ENCODE assay signal across 23 cellular contexts in the genomic region with DNA sequence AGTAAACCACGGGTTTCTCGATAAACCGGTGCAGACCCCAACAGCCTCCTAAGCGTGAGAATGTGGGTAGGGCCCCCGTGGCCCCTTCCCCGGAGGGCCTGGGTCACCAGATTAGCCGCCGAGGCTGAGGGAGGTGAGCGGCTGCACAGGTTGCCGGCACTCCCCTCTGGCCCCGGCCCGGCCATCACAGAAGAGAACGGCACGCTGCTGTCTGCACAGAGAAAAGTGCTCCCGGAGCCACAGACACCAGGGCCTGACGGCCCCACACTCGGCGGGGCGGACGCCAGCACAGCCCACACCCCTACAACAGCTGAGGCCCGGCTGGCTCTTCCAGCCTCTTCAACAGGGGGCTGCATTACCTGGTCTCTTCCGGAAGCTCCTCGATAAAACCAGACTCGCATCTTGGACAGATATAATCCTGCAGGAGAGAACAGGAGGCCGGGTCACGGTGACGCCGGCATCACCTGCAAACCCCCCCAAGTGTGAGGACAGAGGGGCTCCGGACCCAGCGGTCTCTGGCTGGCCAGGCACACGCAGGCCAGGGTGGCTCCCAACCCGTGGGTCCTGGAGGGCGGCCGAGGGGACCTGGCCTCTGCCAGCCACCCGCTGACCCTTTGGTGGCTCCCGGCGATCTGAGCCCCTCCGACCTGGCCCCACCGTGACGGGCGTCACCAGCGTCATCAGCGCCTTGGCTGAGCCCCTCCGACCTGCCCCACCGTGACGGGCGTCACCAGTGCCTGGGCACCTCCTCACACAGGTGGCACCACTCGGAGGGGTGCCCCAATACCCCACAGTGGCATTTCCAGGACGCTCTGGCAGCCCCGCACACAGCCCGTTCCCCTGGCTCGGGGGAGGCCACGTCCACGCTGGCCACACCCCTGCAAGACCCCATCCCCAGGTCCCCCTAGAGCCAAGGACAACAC. TPM values are rescaled to one million over a fixed set of nuclear protein-coding genes. Genes with fewer than 3 reads are reported as not detected.
DNase-seq lines count a peak whose midpoint lies in the region; ATAC-seq, FAIRE-seq and TF ChIP-seq lines count a peak whose summit lies in the region.
"Had no signal": no experiment of that assay in that cellular context is flagged by ENCODE, and none has a peak within 500 bp of the region (broad histone marks: within the 10 kb centered on the region; RNA-seq: fewer than 3 reads in every experiment).

No MANE protein-coding gene starts in this region.

- CTCF ChIA-PET in HepG2 (lab: Yijun Ruan, JAX; ENCODE audit: low intra/inter-chr PET ratio, low total read pairs), result no interaction called here

- no peaks in the 10 kb centered on the region for H3K27me3 ChIP-seq in HepG2 (ENCODE audit: control insufficient read depth in 1 of 2, insufficient read depth in 2 of 2, low read length in 2 of 2)
- H3K27me3 ChIP-seq in right lobe of liver, result no peaks in the 10 kb centered on the region
- H3K27me3 ChIP-seq in osteoblast (ENCODE audit: insufficient read depth, low read length), result no peaks in the 10 kb centered on the region
- H3K27me3 ChIP-seq in small intestine (ENCODE audit: control insufficient read depth in 2 of 2, insufficient read depth in 2 of 2, low read length in 2 of 2), result no peaks in the 10 kb centered on the region

- H3K4me2 ChIP-seq in HepG2 (ENCODE audit: low read depth, low read length) (no peak overlapping the region), osteoblast (ENCODE audit: insufficient read depth, low read length) (no peak overlapping the region)
- H3K4me2 ChIP-seq: A549, GM23338 had no signal

- BruUV-seq in HepG2 (replicated peaks; lab: Mats Ljungman, UMichigan), result no TSS peak

- H3K27ac ChIP-seq in HepG2 (ENCODE audit: extremely low read length, insufficient read depth, low read length) (no peak overlapping the region), right lobe of liver (no peak overlapping the region), osteoblast (ENCODE audit: low read depth, low read length) (no peak overlapping the region), small intestine (ENCODE audit: low read depth in 1 of 2, low read length in 1 of 2) (no peak overlapping the region)
- H3K27ac ChIP-seq: 22Rv1, A549, C4-2B had no signal

- TF ChIP-seq CTCF in HepG2 (CRISPR knock-in tag; IDR thresholded peaks at IDR 0.05) (no peak), right lobe of liver (IDR thresholded peaks at IDR 0.05) (no peak), chondrocyte (IDR thresholded peaks at IDR 0.05) (no peak), osteoblast (IDR thresholded peaks at IDR 0.05; ENCODE audit: extremely low read depth, low read depth, low read length) (no peak)

- no peak overlapping the region for H3K9ac ChIP-seq in HepG2 (ENCODE audit: insufficient read depth, low read depth, low read length)

- H3K4me3 ChIP-seq in HepG2 (replicated peaks in 1 of 3; ENCODE audit: insufficient read depth in 1 of 3, low read depth in 2 of 3, low read length in 3 of 3) (no peak overlapping the region), right lobe of liver (no peak overlapping the region), osteoblast (ENCODE audit: insufficient read depth, low read length) (no peak overlapping the region), small intestine (ENCODE audit: low read depth in 1 of 2, low read length in 2 of 2) (no peak overlapping the region)
- H3K4me3 ChIP-seq: A549, GM23338 had no signal

- TF ChIP-seq EP300 in HepG2 (IDR thresholded peaks at IDR 0.05; ENCODE audit: low read depth in 2 of 2, low read length in 2 of 2) (no peak), HepG2 (CRISPR knock-in tag; IDR thresholded peaks at IDR 0.05; ENCODE audit: borderline replicate concordance) (no peak)

- no peaks in the 10 kb centered on the region for H3K27me3 Mint-ChIP-seq in chondrocyte (ENCODE audit: low read depth)
- H3K27me3 Mint-ChIP-seq: CD4-positive, alpha-beta T cell had no signal

- H3K36me3 Mint-ChIP-seq in chondrocyte (ENCODE audit: low read depth), result peaks cover 5% of the 10 kb centered on the region

- no peak overlapping the region for H3K27ac Mint-ChIP-seq in chondrocyte (ENCODE audit: unreplicated experiment)
- H3K27ac Mint-ChIP-seq: CD4-positive, alpha-beta T cell; GM23338; HFFc6 had no signal

- ATAC-seq in HepG2 (no peak), right lobe of liver (no peak)
- ATAC-seq: A549, HCT116 had no signal

- intact Hi-C loops in HepG2 (cut with micrococcal nuclease; ENCODE audit: unreplicated experiment), result no loop called here
- intact Hi-C loops in right lobe of liver (cut with DNase I), result no loop called here

- H3K4me3 Mint-ChIP-seq in chondrocyte (ENCODE audit: unreplicated experiment), result no peak overlapping the region
- H3K4me3 Mint-ChIP-seq: CD4-positive, alpha-beta T cell; GM23338; HFFc6 had no signal

- FAIRE-seq in HepG2 (lab: Jason Lieb, UNC), result no peak
- no peak for FAIRE-seq in small intestine (lab: Jason Lieb, UNC)
- FAIRE-seq: A549, D721Med, G401.6, GM12892, GM18507, HTR-8/SVneo had no signal

- H3K9me3 Mint-ChIP-seq in chondrocyte (ENCODE audit: low read depth), result no peaks in the 10 kb centered on the region
- H3K9me3 Mint-ChIP-seq: CD4-positive, alpha-beta T cell; GM23338; HFFc6 had no signal

- no peaks in the 10 kb centered on the region for H3K4me1 Mint-ChIP-seq in chondrocyte (ENCODE audit: low read depth)
- H3K4me1 Mint-ChIP-seq: GM23338 had no signal

- no peak overlapping the region for H2AFZ ChIP-seq in HepG2 (ENCODE audit: low read length)
- H2AFZ ChIP-seq in osteoblast (ENCODE audit: low read length), result no peak overlapping the region
- H2AFZ ChIP-seq: GM23338 had no signal

- 93% methylated on average over 16 of the region's 54 CpGs for WGBS in HepG2 (ENCODE audit: low lambda C conversion rate)
- WGBS in right lobe of liver (ENCODE audit: insufficient coverage, low coverage, low lambda C conversion rate, missing lambda C conversion rate), result 100% methylated on average over 1 of the region's 54 CpGs
- 92 to 93% (median 92%) methylated on average over 48 to 54 of the region's 54 CpGs for WGBS in small intestine, 3 donors

- TF ChIP-seq POLR2A in HepG2 (IDR thresholded peaks at IDR 0.05; ENCODE audit: insufficient read depth in 1 of 2, low read depth in 2 of 2, low read length in 2 of 2) (0 out of 4 replicates have a peak, but pooled peaks of 1 of the 2 experiments have one; percentile 22), right lobe of liver (IDR thresholded peaks at IDR 0.05) (no peak)

- H3K79me2 ChIP-seq in HepG2 (ENCODE audit: insufficient read depth, low read length), result peaks cover 53% of the 10 kb centered on the region
- H3K79me2 ChIP-seq in osteoblast (ENCODE audit: insufficient read depth, low read length), result peaks cover 70% of the 10 kb centered on the region

- in situ Hi-C loops in HepG2 (cut with HindIII; ENCODE audit: extremely low pct_ligation_motif_present, low pct_unique_long_range_greater_than_20kb), result no loop called here

- peaks cover 60% of the 10 kb centered on the region for H4K20me1 ChIP-seq in HepG2 (ENCODE audit: insufficient read depth, low read length)
- H4K20me1 ChIP-seq in osteoblast (ENCODE audit: insufficient read depth, low read length), result peaks cover 34% of the 10 kb centered on the region

- H3K36me3 ChIP-seq in HepG2 (replicated peaks in 1 of 2; ENCODE audit: control insufficient read depth in 1 of 2, insufficient read depth in 2 of 2, low read length in 2 of 2) (peaks cover 34 to 67% of the 10 kb centered on the region in 2 experiments; a peak in 4 of 5 replicates), right lobe of liver (peaks cover 0 to 51% (median 16%) of the 10 kb centered on the region in 4 donors), osteoblast (ENCODE audit: insufficient read depth, low read length) (peaks cover 10% of the 10 kb centered on the region), small intestine (ENCODE audit: control insufficient read depth in 2 of 2, insufficient read depth in 2 of 2, low read length in 2 of 2) (peaks cover 24 to 27% of the 10 kb centered on the region in 2 donors)

- no peak for TF ChIP-seq RAD21 in HepG2 (CRISPR knock-in tag; IDR thresholded peaks at IDR 0.05)

- POLR2A ChIA-PET in HepG2 (lab: Yijun Ruan, JAX), result no interaction called here

- H3K4me1 ChIP-seq in HepG2 (ENCODE audit: insufficient read depth, low read length) (peaks cover 13% of the 10 kb centered on the region), right lobe of liver (peaks cover 0 to 10% (median 2%) of the 10 kb centered on the region in 4 donors), osteoblast (ENCODE audit: insufficient read depth, low read length) (no peaks in the 10 kb centered on the region), small intestine (ENCODE audit: control insufficient read depth in 2 of 2, insufficient read depth in 1 of 2, low read depth in 1 of 2, low read length in 1 of 2) (no peaks in the 10 kb centered on the region)
- H3K4me1 ChIP-seq: A549, Caco-2 had no signal

- no peak for DNase-seq in HepG2 (ENCODE audit: low spot score)
- no peak for DNase-seq in right lobe of liver
- peak; percentile 86 for DNase-seq in chondrocyte (ENCODE audit: low spot score)
- DNase-seq in osteoblast (ENCODE audit: insufficient read length, low spot score, missing footprints), result peak; percentile 61
- no peak for DNase-seq in SIG-M5 treated with dmso at 0.1 percent for 504 hours (lab: John Stamatoyannopoulos, UW; ENCODE audit: unreplicated experiment)
- DNase-seq in small intestine, result no peak
- no peak for DNase-seq in epidermal melanocyte (ENCODE audit: insufficient read length, low spot score)
- DNase-seq: AML-193; Caco-2; CD4-positive, alpha-beta T cell; H7; HFFc6 had no signal

- H3K9me3 ChIP-seq in HepG2 (ENCODE audit: low read length) (no peaks in the 10 kb centered on the region), right lobe of liver (no peaks in the 10 kb centered on the region), osteoblast (ENCODE audit: low read depth, low read length) (no peaks in the 10 kb centered on the region), small intestine (ENCODE audit: control insufficient read depth, low read depth) (no peaks in the 10 kb centered on the region)
- H3K9me3 ChIP-seq: A549, Caco-2 had no signal

RNA-seq across cellular contexts. Expression of gene RNF126, which starts 10.3 kb away (rescaled TPM):
- total RNA-seq in HepG2 (2016; rRNA removed; fragmentation: Illumina TruSeq; extraction: Trizol) (18.5 and 34.0 TPM in 2 replicates), right lobe of liver (10 to 100 TPM; 18.3 to 85.0 (median 28.8) TPM), chondrocyte (29.3 to 36.3 TPM (median 29.5 TPM) in 3 replicates), osteoblast (29.8 and 38.7 TPM in 2 replicates)
- total RNA-seq in HepG2 (2016; cell fraction: cytosol; rRNA removed; fragmentation: Illumina TruSeq; extraction: Trizol; ENCODE audit: low read depth), result 60.7 and 62.9 TPM in 2 replicates
- 14.0 and 32.5 TPM in 2 replicates for total RNA-seq in HepG2 (2016; cell fraction: insoluble cytoplasmic fraction; rRNA removed; fragmentation: Illumina TruSeq; extraction: Trizol)
- total RNA-seq in HepG2 (2016; cell fraction: membrane; rRNA removed; fragmentation: Illumina TruSeq; extraction: Trizol), result 51.8 and 70.5 TPM in 2 replicates
- 20.4 and 26.7 TPM in 2 replicates for total RNA-seq in HepG2 (2016; cell fraction: nucleus; rRNA removed; fragmentation: Illumina TruSeq; extraction: Trizol)
- polyA plus RNA-seq in HepG2 (2011; rRNA removed) (23.2 and 24.6 TPM in 2 replicates), small intestine (10 to 100 TPM; 54.4 to 60.2 (median 56.5) TPM)
- polyA plus RNA-seq in HepG2 (2011; cell fraction: cytosol; rRNA removed), result 21.4 and 33.6 TPM in 2 replicates
- 96.9 and 98.7 TPM in 2 replicates for polyA plus RNA-seq in HepG2 (2011; cell fraction: nucleus; rRNA removed)
- 47.4 and 51.2 TPM in 2 replicates for polyA plus RNA-seq in HepG2 (2012)
- 83.7 and 90.8 TPM in 2 replicates for polyA plus RNA-seq in HepG2 (2016; cell fraction: cytosol; fragmentation: Illumina TruSeq; extraction: Trizol; ENCODE audit: low read depth)
- 29.9 and 39.9 TPM in 2 replicates for polyA plus RNA-seq in HepG2 (2016; cell fraction: insoluble cytoplasmic fraction; fragmentation: Illumina TruSeq; extraction: Trizol; ENCODE audit: low read depth)
- 79.7 and 88.6 TPM in 2 replicates for polyA plus RNA-seq in HepG2 (2016; cell fraction: membrane; fragmentation: Illumina TruSeq; extraction: Trizol; ENCODE audit: low read depth)
- 75.9 and 77.0 TPM in 2 replicates for polyA plus RNA-seq in HepG2 (2016; cell fraction: nucleus; fragmentation: Illumina TruSeq; extraction: Trizol; ENCODE audit: insufficient read depth, low read depth)
- polyA minus RNA-seq in HepG2 (2011; rRNA and poly(A)+ RNA removed; ENCODE audit: low replicate concordance), result 10.7 and 26.6 TPM in 2 replicates
- polyA minus RNA-seq in HepG2 (2011; cell fraction: cytosol; rRNA and poly(A)+ RNA removed), result 18.3 and 21.9 TPM in 2 replicates
- 28.0 and 36.3 TPM in 2 replicates for polyA minus RNA-seq in HepG2 (2011; cell fraction: nucleus; rRNA and poly(A)+ RNA removed)

RNA-seq across cellular contexts. Expression of gene FGF22, which starts 13.0 kb away (rescaled TPM):
- total RNA-seq in HepG2 (2016; rRNA removed; fragmentation: Illumina TruSeq; extraction: Trizol) (0.24 TPM in 1 of 2 replicates, not detected in the other), right lobe of liver (under 1 TPM in 1 of 6 experiments, not detected in 5; 0.15 TPM), chondrocyte (not detected in 3 replicates), osteoblast (not detected in 2 replicates)
- total RNA-seq in HepG2 (2016; cell fraction: cytosol; rRNA removed; fragmentation: Illumina TruSeq; extraction: Trizol; ENCODE audit: low read depth), result not detected in 2 replicates
- total RNA-seq in HepG2 (2016; cell fraction: insoluble cytoplasmic fraction; rRNA removed; fragmentation: Illumina TruSeq; extraction: Trizol), result 0.09 TPM in 1 of 2 replicates, not detected in the other
- 0.17 and 0.19 TPM in 2 replicates for total RNA-seq in HepG2 (2016; cell fraction: membrane; rRNA removed; fragmentation: Illumina TruSeq; extraction: Trizol)
- not detected in 2 replicates for total RNA-seq in HepG2 (2016; cell fraction: nucleus; rRNA removed; fragmentation: Illumina TruSeq; extraction: Trizol)
- polyA plus RNA-seq in HepG2 (2011; rRNA removed) (0.07 TPM in 1 of 2 replicates, not detected in the other), small intestine (under 1 TPM in 1 of 3 donors, not detected in 2; 0.30 TPM)
- not detected in 2 replicates for polyA plus RNA-seq in HepG2 (2011; cell fraction: cytosol; rRNA removed)
- not detected in 2 replicates for polyA plus RNA-seq in HepG2 (2011; cell fraction: nucleus; rRNA removed)
- 0.09 and 0.27 TPM in 2 replicates for polyA plus RNA-seq in HepG2 (2012)
- 0.08 and 0.16 TPM in 2 replicates for polyA plus RNA-seq in HepG2 (2016; cell fraction: cytosol; fragmentation: Illumina TruSeq; extraction: Trizol; ENCODE audit: low read depth)
- not detected in 2 replicates for polyA plus RNA-seq in HepG2 (2016; cell fraction: insoluble cytoplasmic fraction; fragmentation: Illumina TruSeq; extraction: Trizol; ENCODE audit: low read depth)
- polyA plus RNA-seq in HepG2 (2016; cell fraction: membrane; fragmentation: Illumina TruSeq; extraction: Trizol; ENCODE audit: low read depth), result 0.13 TPM in 1 of 2 replicates, not detected in the other
- 0.33 TPM in 1 of 2 replicates, not detected in the other for polyA plus RNA-seq in HepG2 (2016; cell fraction: nucleus; fragmentation: Illumina TruSeq; extraction: Trizol; ENCODE audit: insufficient read depth, low read depth)
- not detected in 2 replicates for polyA minus RNA-seq in HepG2 (2011; rRNA and poly(A)+ RNA removed; ENCODE audit: low replicate concordance)
- not detected in 2 replicates for polyA minus RNA-seq in HepG2 (2011; cell fraction: cytosol; rRNA and poly(A)+ RNA removed)
- polyA minus RNA-seq in HepG2 (2011; cell fraction: nucleus; rRNA and poly(A)+ RNA removed), result not detected in 2 replicates
- total RNA-seq: H7 had no signal

RNA-seq across cellular contexts. Expression of gene POLRMT, which starts 19.4 kb away (rescaled TPM):
- total RNA-seq in HepG2 (2016; rRNA removed; fragmentation: Illumina TruSeq; extraction: Trizol), result 52.5 and 78.0 TPM in 2 replicates
- total RNA-seq in HepG2 (2016; cell fraction: cytosol; rRNA removed; fragmentation: Illumina TruSeq; extraction: Trizol; ENCODE audit: low read depth), result 14.6 and 16.3 TPM in 2 replicates
- 49.1 and 82.6 TPM in 2 replicates for total RNA-seq in HepG2 (2016; cell fraction: insoluble cytoplasmic fraction; rRNA removed; fragmentation: Illumina TruSeq; extraction: Trizol)
- 30.6 and 32.9 TPM in 2 replicates for total RNA-seq in HepG2 (2016; cell fraction: membrane; rRNA removed; fragmentation: Illumina TruSeq; extraction: Trizol)
- 53.4 and 70.1 TPM in 2 replicates for total RNA-seq in HepG2 (2016; cell fraction: nucleus; rRNA removed; fragmentation: Illumina TruSeq; extraction: Trizol)
- 101 and 114 TPM in 2 replicates for polyA plus RNA-seq in HepG2 (2011; rRNA removed)
- polyA plus RNA-seq in HepG2 (2011; cell fraction: cytosol; rRNA removed), result 20.8 and 36.5 TPM in 2 replicates
- polyA plus RNA-seq in HepG2 (2011; cell fraction: nucleus; rRNA removed), result 255 and 333 TPM in 2 replicates
- 52.2 and 65.7 TPM in 2 replicates for polyA plus RNA-seq in HepG2 (2012)
- 16.5 and 17.7 TPM in 2 replicates for polyA plus RNA-seq in HepG2 (2016; cell fraction: cytosol; fragmentation: Illumina TruSeq; extraction: Trizol; ENCODE audit: low read depth)
- 70.9 and 71.7 TPM in 2 replicates for polyA plus RNA-seq in HepG2 (2016; cell fraction: insoluble cytoplasmic fraction; fragmentation: Illumina TruSeq; extraction: Trizol; ENCODE audit: low read depth)
- polyA plus RNA-seq in HepG2 (2016; cell fraction: membrane; fragmentation: Illumina TruSeq; extraction: Trizol; ENCODE audit: low read depth), result 34.9 and 37.3 TPM in 2 replicates
- 138 and 146 TPM in 2 replicates for polyA plus RNA-seq in HepG2 (2016; cell fraction: nucleus; fragmentation: Illumina TruSeq; extraction: Trizol; ENCODE audit: insufficient read depth, low read depth)
- polyA minus RNA-seq in HepG2 (2011; rRNA and poly(A)+ RNA removed; ENCODE audit: low replicate concordance), result 247 and 377 TPM in 2 replicates
- 67.1 and 69.6 TPM in 2 replicates for polyA minus RNA-seq in HepG2 (2011; cell fraction: cytosol; rRNA and poly(A)+ RNA removed)
- 37.9 and 42.3 TPM in 2 replicates for polyA minus RNA-seq in HepG2 (2011; cell fraction: nucleus; rRNA and poly(A)+ RNA removed)
- 10 to 100 TPM; 25.9 to 42.9 (median 33.3) TPM for total RNA-seq in right lobe of liver
- total RNA-seq in chondrocyte, result 27.3 to 35.8 TPM (median 35.5 TPM) in 3 replicates
- 16.6 and 18.6 TPM in 2 replicates for total RNA-seq in osteoblast
- 100 to 1,000 TPM in 1 of 3 donors, 10 to 100 TPM in 2; 74.1 to 153 (median 99.4) TPM for polyA plus RNA-seq in small intestine

RNA-seq across cellular contexts. Expression of gene FSTL3, which starts 23.5 kb away (rescaled TPM):
- total RNA-seq in HepG2 (2016; rRNA removed; fragmentation: Illumina TruSeq; extraction: Trizol) (5.8 and 13.5 TPM in 2 replicates), right lobe of liver (10 to 100 TPM in 3 of 6 experiments, 1 to 10 TPM in 3; 4.2 to 18.7 (median 10.4) TPM), chondrocyte (267 to 316 TPM (median 312 TPM) in 3 replicates), osteoblast (32.7 and 52.1 TPM in 2 replicates)
- total RNA-seq in HepG2 (2016; cell fraction: cytosol; rRNA removed; fragmentation: Illumina TruSeq; extraction: Trizol; ENCODE audit: low read depth), result 3.3 and 3.8 TPM in 2 replicates
- total RNA-seq in HepG2 (2016; cell fraction: insoluble cytoplasmic fraction; rRNA removed; fragmentation: Illumina TruSeq; extraction: Trizol), result 4.6 and 14.2 TPM in 2 replicates
- total RNA-seq in HepG2 (2016; cell fraction: membrane; rRNA removed; fragmentation: Illumina TruSeq; extraction: Trizol), result 7.0 and 8.2 TPM in 2 replicates
- 11.9 and 15.2 TPM in 2 replicates for total RNA-seq in HepG2 (2016; cell fraction: nucleus; rRNA removed; fragmentation: Illumina TruSeq; extraction: Trizol)
- polyA plus RNA-seq in HepG2 (2011; rRNA removed) (15.6 and 30.9 TPM in 2 replicates), small intestine (10 to 100 TPM in 1 of 3 donors, 1 to 10 TPM in 2; 4.0 to 30.0 (median 5.4) TPM)
- polyA plus RNA-seq in HepG2 (2011; cell fraction: cytosol; rRNA removed), result 24.5 and 32.7 TPM in 2 replicates
- polyA plus RNA-seq in HepG2 (2011; cell fraction: nucleus; rRNA removed), result 151 and 166 TPM in 2 replicates
- polyA plus RNA-seq in HepG2 (2012), result 19.0 and 28.0 TPM in 2 replicates
- polyA plus RNA-seq in HepG2 (2016; cell fraction: cytosol; fragmentation: Illumina TruSeq; extraction: Trizol; ENCODE audit: low read depth), result 3.1 and 4.0 TPM in 2 replicates
- polyA plus RNA-seq in HepG2 (2016; cell fraction: insoluble cytoplasmic fraction; fragmentation: Illumina TruSeq; extraction: Trizol; ENCODE audit: low read depth), result 6.4 and 7.0 TPM in 2 replicates
- polyA plus RNA-seq in HepG2 (2016; cell fraction: membrane; fragmentation: Illumina TruSeq; extraction: Trizol; ENCODE audit: low read depth), result 5.8 and 6.2 TPM in 2 replicates
- polyA plus RNA-seq in HepG2 (2016; cell fraction: nucleus; fragmentation: Illumina TruSeq; extraction: Trizol; ENCODE audit: insufficient read depth, low read depth), result 30.9 and 40.0 TPM in 2 replicates
- 28.2 and 70.2 TPM in 2 replicates for polyA minus RNA-seq in HepG2 (2011; rRNA and poly(A)+ RNA removed; ENCODE audit: low replicate concordance)
- 10.6 and 21.0 TPM in 2 replicates for polyA minus RNA-seq in HepG2 (2011; cell fraction: cytosol; rRNA and poly(A)+ RNA removed)
- polyA minus RNA-seq in HepG2 (2011; cell fraction: nucleus; rRNA and poly(A)+ RNA removed), result 6.8 and 7.9 TPM in 2 replicates

RNA-seq across cellular contexts. Expression of gene PRSS57, which starts 42.5 kb away (rescaled TPM):
- not detected in 2 replicates for total RNA-seq in HepG2 (2016; rRNA removed; fragmentation: Illumina TruSeq; extraction: Trizol)
- total RNA-seq in HepG2 (2016; cell fraction: cytosol; rRNA removed; fragmentation: Illumina TruSeq; extraction: Trizol; ENCODE audit: low read depth), result not detected in 2 replicates
- not detected in 2 replicates for total RNA-seq in HepG2 (2016; cell fraction: insoluble cytoplasmic fraction; rRNA removed; fragmentation: Illumina TruSeq; extraction: Trizol)
- total RNA-seq in HepG2 (2016; cell fraction: membrane; rRNA removed; fragmentation: Illumina TruSeq; extraction: Trizol), result not detected in 2 replicates
- not detected in 2 replicates for total RNA-seq in HepG2 (2016; cell fraction: nucleus; rRNA removed; fragmentation: Illumina TruSeq; extraction: Trizol)
- polyA plus RNA-seq in HepG2 (2011; rRNA removed), result 0.12 and 0.20 TPM in 2 replicates
- 0.10 and 0.20 TPM in 2 replicates for polyA plus RNA-seq in HepG2 (2011; cell fraction: cytosol; rRNA removed)
- not detected in 2 replicates for polyA plus RNA-seq in HepG2 (2011; cell fraction: nucleus; rRNA removed)
- polyA plus RNA-seq in HepG2 (2012), result 0.13 and 0.16 TPM in 2 replicates
- not detected in 2 replicates for polyA plus RNA-seq in HepG2 (2016; cell fraction: cytosol; fragmentation: Illumina TruSeq; extraction: Trizol; ENCODE audit: low read depth)
- polyA plus RNA-seq in HepG2 (2016; cell fraction: insoluble cytoplasmic fraction; fragmentation: Illumina TruSeq; extraction: Trizol; ENCODE audit: low read depth), result not detected in 2 replicates
- not detected in 2 replicates for polyA plus RNA-seq in HepG2 (2016; cell fraction: membrane; fragmentation: Illumina TruSeq; extraction: Trizol; ENCODE audit: low read depth)
- not detected in 2 replicates for polyA plus RNA-seq in HepG2 (2016; cell fraction: nucleus; fragmentation: Illumina TruSeq; extraction: Trizol; ENCODE audit: insufficient read depth, low read depth)
- polyA minus RNA-seq in HepG2 (2011; rRNA and poly(A)+ RNA removed; ENCODE audit: low replicate concordance), result not detected in 2 replicates
- polyA minus RNA-seq in HepG2 (2011; cell fraction: cytosol; rRNA and poly(A)+ RNA removed), result not detected in 2 replicates
- polyA minus RNA-seq in HepG2 (2011; cell fraction: nucleus; rRNA and poly(A)+ RNA removed), result not detected in 2 replicates
- total RNA-seq in right lobe of liver, result under 1 TPM in 1 of 6 experiments, not detected in 5; 0.20 TPM
- not detected in 3 replicates for total RNA-seq in chondrocyte
- total RNA-seq in osteoblast, result not detected in 2 replicates
- polyA plus RNA-seq in small intestine, result not detected
- total RNA-seq: Caco-2; CD4-positive, alpha-beta T cell; GM23338; H7; HFFc6 had no signal
- polyA plus RNA-seq: BJ had no signal

Comparison
In these comparisons a context has a peak if more than half of its experiments do, and no peak if none do; other contexts are left out.
1. DNase-seq: peak in chondrocyte (single experiment) and osteoblast (single experiment); none in HepG2 (single experiment), right lobe of liver (0 of 3), SIG-M5 treated with dmso at 0.1 percent for 504 hours (single experiment), small intestine (single experiment) and epidermal melanocyte (single experiment).